ENCODE assay signal across 11 cellular contexts in genomic region chr9:79257215-79257614, GRCh38.
DNase-seq lines count a peak whose midpoint lies in the region; ATAC-seq, FAIRE-seq and TF ChIP-seq lines count a peak whose summit lies in the region.
"Had no signal": no experiment of that assay in that cellular context is flagged by ENCODE, and none has a peak within 500 bp of the region (broad histone marks: within the 10 kb centered on the region; RNA-seq: fewer than 3 reads in every experiment).

No MANE protein-coding gene starts in this region.

- no peak for FAIRE-seq in frontal cortex (lab: Jason Lieb, UNC)

- no peak overlapping the region for H3K27ac Mint-ChIP-seq in endothelial cell (ENCODE audit: unreplicated experiment)
- no peak overlapping the region for H3K27ac Mint-ChIP-seq in neural crest cell (ENCODE audit: unreplicated experiment)
- H3K27ac Mint-ChIP-seq: progenitor cell of endocrine pancreas had no signal

- TF ChIP-seq CTCF in AG09309 (IDR thresholded peaks at IDR 0.05; ENCODE audit: control insufficient read depth, insufficient read depth, low read depth, low read length, missing control alignments) (no peak), endothelial cell (IDR thresholded peaks at IDR 0.05; ENCODE audit: unreplicated experiment) (no peak), neural crest cell (conservative IDR thresholded peaks at IDR 0.05) (no peak)

- no peak for DNase-seq in AG09309 (ENCODE audit: low read depth)
- peak; percentile 2 for DNase-seq in MG63
- DNase-seq in endothelial cell (ENCODE audit: low spot score) = peak; percentile 29
- DNase-seq in neural crest cell (ENCODE audit: low read depth, low spot score) = peak; percentile 6
- DNase-seq in frontal cortex (ENCODE audit: low spot score in 2 of 2) = no peak
- DNase-seq in SW 1271 (lab: John Stamatoyannopoulos, UW) = no peak
- DNase-seq: activated CD4-positive, CD25-positive, alpha-beta regulatory T cell treated with anti-CD3 and anti-CD28 coated beads, Interleukin-2, amount 50 U/mL, for 72 hours; activated gamma-delta T cell treated with Interleukin-2 at 50 U/mL for 16 hours had no signal

- H3K9me3 Mint-ChIP-seq in endothelial cell (ENCODE audit: unreplicated experiment) (no peaks in the 10 kb centered on the region), neural crest cell (peaks cover 7% of the 10 kb centered on the region)

- ATAC-seq in HG02798 (IDR thresholded peaks at IDR 0.05; ENCODE audit: poor library complexity, unreplicated experiment) (no peak), GM21526 (IDR thresholded peaks at IDR 0.05; ENCODE audit: low FRiP score, unreplicated experiment) (no peak)

- no peaks in the 10 kb centered on the region for H3K9me3 ChIP-seq in MG63

- H3K4me1 Mint-ChIP-seq in endothelial cell (ENCODE audit: unreplicated experiment) (no peaks in the 10 kb centered on the region), neural crest cell (peaks cover 7% of the 10 kb centered on the region)

- H3K36me3 Mint-ChIP-seq in endothelial cell (ENCODE audit: low read depth, unreplicated experiment) = no peaks in the 10 kb centered on the region
- no peaks in the 10 kb centered on the region for H3K36me3 Mint-ChIP-seq in neural crest cell (ENCODE audit: low read depth)

- no peaks in the 10 kb centered on the region for H3K36me3 ChIP-seq in MG63

- H3K4me3 ChIP-seq in AG09309 (ENCODE audit: control insufficient read depth, low read depth, low read length) (peak overlapping the region; percentile 26), MG63 (no peak overlapping the region)

- H3K4me3 Mint-ChIP-seq in endothelial cell (ENCODE audit: unreplicated experiment) (no peak overlapping the region), neural crest cell (no peak overlapping the region)

- H3K27me3 Mint-ChIP-seq in endothelial cell (ENCODE audit: unreplicated experiment) = no peaks in the 10 kb centered on the region
- no peaks in the 10 kb centered on the region for H3K27me3 Mint-ChIP-seq in neural crest cell (ENCODE audit: low read depth)

- no peaks in the 10 kb centered on the region for H3K27me3 ChIP-seq in MG63

Comparison
In these comparisons a context has a peak if more than half of its experiments do, and no peak if none do; other contexts are left out.
1. DNase-seq: peak in MG63 (single experiment), endothelial cell (single experiment) and neural crest cell (single experiment); none in AG09309 (single experiment), frontal cortex (0 of 2) and SW 1271 (0 of 2).